16 cellular contexts compared by ENCODE assay signal in the genomic region with DNA sequence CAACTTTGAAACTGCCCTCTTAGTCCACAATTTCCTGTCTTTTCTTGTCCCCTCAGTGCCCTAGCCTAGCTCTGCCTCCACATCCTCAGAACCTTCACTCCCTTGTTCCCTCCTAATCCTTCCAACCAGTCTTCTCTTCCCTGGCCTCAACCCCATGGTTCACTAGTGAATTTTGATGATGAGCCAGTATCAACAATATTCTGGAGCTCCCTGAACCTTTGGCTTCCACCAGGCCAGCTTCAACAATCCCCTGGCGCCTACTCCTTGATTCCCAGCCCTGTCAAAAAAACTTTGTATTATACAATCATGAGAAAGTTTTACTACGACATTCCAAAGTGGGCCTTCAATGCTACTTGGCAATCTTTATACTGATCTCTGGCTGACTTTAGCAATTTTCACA.
"Had no signal": no experiment of that assay in that cellular context is flagged by ENCODE, and none has a peak within 500 bp of the region (broad histone marks: within the 10 kb centered on the region; RNA-seq: fewer than 3 reads in every experiment).

No MANE protein-coding gene starts in this region.

- H3K27ac Mint-ChIP-seq: type B pancreatic cell had no signal

- H3K27ac ChIP-seq: esophagus muscularis mucosa, left lung, parathyroid adenoma, SJSA1 had no signal

- ATAC-seq: left lung; mucosa of descending colon; naive thymus-derived CD4-positive, alpha-beta T cell had no signal

- H3K4me3 ChIP-seq: esophagus muscularis mucosa, left lung, mucosa of descending colon, SJSA1 had no signal

- H3K9me3 Mint-ChIP-seq: type B pancreatic cell had no signal

- DNase-seq: activated CD4-positive, alpha-beta T cell treated with anti-CD3 and anti-CD28 coated beads, Interleukin-2, amount 50 U/mL, for 4 hours; activated effector memory CD4-positive, alpha-beta T cell treated with anti-CD3 and anti-CD28 coated beads, Interleukin-2, amount 50 U/mL, for 16 hours; activated naive CD8-positive, alpha-beta T cell treated with anti-CD3 and anti-CD28 coated beads, Interleukin-2, amount 10 ng/mL, durations not matched to agents 7 days and 5 days; anterior cingulate cortex; cortex of kidney; effector CD4-positive, alpha-beta T cell; hippocampal formation; left lung; mucosa of descending colon; stimulated activated naive CD4-positive, alpha-beta T cell; T-helper 9 cell had no signal

- H3K4me1 ChIP-seq: esophagus muscularis mucosa, left lung, SJSA1 had no signal

- H3K36me3 ChIP-seq: esophagus muscularis mucosa, SJSA1 had no signal

- H3K9me3 ChIP-seq: esophagus muscularis mucosa, left lung, mucosa of descending colon, SJSA1 had no signal

- H3K4me3 Mint-ChIP-seq: activated naive CD8-positive, alpha-beta T cell treated with anti-CD3 and anti-CD28 coated beads, Interleukin-2, amount 10 ng/mL, durations not matched to agents 7 days and 5 days; type B pancreatic cell had no signal

- H3K27me3 Mint-ChIP-seq: activated naive CD8-positive, alpha-beta T cell treated with anti-CD3 and anti-CD28 coated beads, Interleukin-2, amount 10 ng/mL, durations not matched to agents 7 days and 5 days; naive thymus-derived CD4-positive, alpha-beta T cell; type B pancreatic cell had no signal
